13 cellular contexts compared by ENCODE assay signal in genomic region chr12:50625029-50625875, GRCh38.
DNase-seq lines count a peak whose midpoint lies in the region; ATAC-seq and TF ChIP-seq lines count a peak whose summit lies in the region.
"Had no signal": no experiment of that assay in that cellular context is flagged by ENCODE, and none has a peak within 500 bp of the region (broad histone marks: within the 10 kb centered on the region; RNA-seq: fewer than 3 reads in every experiment).

No MANE protein-coding gene starts in this region.

- 0 out of 2 replicates have a peak, but pooled peaks cover 5% of the 10 kb centered on the region for H3F3A ChIP-seq in DOHH2 (ENCODE audit: control insufficient read depth, insufficient read depth)
- peaks cover 12% of the 10 kb centered on the region; the same call in 1 of the 2 replicates for H3F3A ChIP-seq in Loucy (ENCODE audit: low read depth)

- H3K27ac Mint-ChIP-seq in activated naive CD8-positive, alpha-beta T cell: peak overlapping the region; percentile 77

- H3K4me1 ChIP-seq in DOHH2 (ENCODE audit: control insufficient read depth, low read length): peaks cover 26% of the 10 kb centered on the region
- H3K4me1 ChIP-seq in Loucy (ENCODE audit: insufficient read depth, low read length, poor library complexity, severe bottlenecking): peaks cover 61% of the 10 kb centered on the region
- H3K4me1 ChIP-seq in neutrophil (ENCODE audit: control insufficient read depth in 1 of 2, insufficient read depth in 1 of 2, low read depth in 1 of 2, low read length in 1 of 2): peaks cover 21 to 27% of the 10 kb centered on the region in 2 experiments
- peaks cover 26 to 47% (median 31%) of the 10 kb centered on the region in 4 donors for H3K4me1 ChIP-seq in upper lobe of left lung

- ATAC-seq in HG02852 (IDR thresholded peaks at IDR 0.05; ENCODE audit: unreplicated experiment) (no peak), upper lobe of left lung (ENCODE audit: low FRiP score in 2 of 2) (no peak)
- ATAC-seq: HepG2, right cardiac atrium had no signal

- H3K27me3 ChIP-seq in DOHH2 (ENCODE audit: control insufficient read depth, low read length) (no peaks in the 10 kb centered on the region), Loucy (ENCODE audit: insufficient read depth, low read length, poor library complexity, severe bottlenecking) (no peaks in the 10 kb centered on the region), neutrophil (no peaks in the 10 kb centered on the region), upper lobe of left lung (no peaks in the 10 kb centered on the region)
- H3K27me3 ChIP-seq: heart left ventricle had no signal

- peak overlapping the region; percentile 70 for H3K4me2 ChIP-seq in DOHH2 (ENCODE audit: low read length)
- peak overlapping the region; percentile 77 for H3K4me2 ChIP-seq in Loucy (ENCODE audit: low read depth, low read length, poor library complexity, severe bottlenecking)

- TF ChIP-seq POLR2A in upper lobe of left lung (IDR thresholded peaks at IDR 0.05): no peak

- peak overlapping the region; percentile 53 for H3K4me3 ChIP-seq in DOHH2 (ENCODE audit: low read length)
- H3K4me3 ChIP-seq in Loucy (ENCODE audit: low read length, poor library complexity, severe bottlenecking): peak overlapping the region; percentile 59
- H3K4me3 ChIP-seq in neutrophil (ENCODE audit: low read depth in 1 of 2, low read length in 1 of 2): peak overlapping the region in 1 of 2 experiments; percentile 6
- no peak overlapping the region for H3K4me3 ChIP-seq in upper lobe of left lung
- H3K4me3 ChIP-seq: heart left ventricle, lung had no signal

- H3K36me3 Mint-ChIP-seq in activated naive CD8-positive, alpha-beta T cell: peaks cover 19% of the 10 kb centered on the region

- TF ChIP-seq EP300 in upper lobe of left lung (IDR thresholded peaks at IDR 0.05): no peak

- no peaks in the 10 kb centered on the region for H3K9me3 ChIP-seq in DOHH2 (ENCODE audit: control insufficient read depth, insufficient read depth, low read length)
- H3K9me3 ChIP-seq in Loucy (ENCODE audit: insufficient read depth, low read depth, low read length): no peaks in the 10 kb centered on the region
- H3K9me3 ChIP-seq in neutrophil: no peaks in the 10 kb centered on the region
- no peaks in the 10 kb centered on the region for H3K9me3 ChIP-seq in upper lobe of left lung
- H3K9me3 ChIP-seq: heart left ventricle had no signal

- no peaks in the 10 kb centered on the region for H3K36me3 ChIP-seq in DOHH2 (ENCODE audit: control insufficient read depth, low read length)
- H3K36me3 ChIP-seq in Loucy (ENCODE audit: insufficient read depth, low read length): peaks cover 32% of the 10 kb centered on the region; the same call in 1 of the 2 replicates
- peaks cover 14% of the 10 kb centered on the region for H3K36me3 ChIP-seq in neutrophil
- H3K36me3 ChIP-seq in upper lobe of left lung: peaks cover 0 to 11% (median 2%) of the 10 kb centered on the region in 4 donors

- peaks cover 57% of the 10 kb centered on the region for H3K4me1 Mint-ChIP-seq in activated naive CD8-positive, alpha-beta T cell (ENCODE audit: low read depth)

- H3K79me2 ChIP-seq in DOHH2 (ENCODE audit: control insufficient read depth, low read length) (peaks cover 7% of the 10 kb centered on the region; the same call in 1 of the 2 replicates), Loucy (ENCODE audit: insufficient read depth, low read length) (peaks cover 57% of the 10 kb centered on the region)

- H3K9me3 Mint-ChIP-seq in activated naive CD8-positive, alpha-beta T cell (ENCODE audit: low read depth): no peaks in the 10 kb centered on the region

- peak overlapping the region; percentile 69 for H3K9ac ChIP-seq in Loucy (ENCODE audit: low read depth, low read length, poor library complexity, severe bottlenecking)

- TF ChIP-seq CTCF in DOHH2 (IDR thresholded peaks at IDR 0.05; ENCODE audit: low read depth, low read length, poor library complexity, severe bottlenecking): no peak
- TF ChIP-seq CTCF in Loucy (conservative IDR thresholded peaks at IDR 0.05; ENCODE audit: low read length): no peak
- TF ChIP-seq CTCF in neutrophil (IDR thresholded peaks at IDR 0.05): no peak
- TF ChIP-seq CTCF in upper lobe of left lung (IDR thresholded peaks at IDR 0.05): no peak

- H3K9me2 ChIP-seq in DOHH2 (replicated peaks; ENCODE audit: control insufficient read depth, low read length) (no peaks in the 10 kb centered on the region), Loucy (replicated peaks; ENCODE audit: low read depth, low read length) (no peaks in the 10 kb centered on the region)

- peak overlapping the region; percentile 47 for H3K27ac ChIP-seq in DOHH2 (ENCODE audit: low read depth, low read length)
- H3K27ac ChIP-seq in neutrophil: peak overlapping the region; percentile 65
- H3K27ac ChIP-seq in upper lobe of left lung: no peak overlapping the region

- 56 to 62% methylated on average over 4 of the region's 4 CpGs for WGBS in upper lobe of left lung, 2 donors

- peak overlapping the region; percentile 18; the same call in 1 of the 2 replicates for H2AFZ ChIP-seq in Loucy (ENCODE audit: low read length)

- DNase-seq in NCI-H2107 (lab: John Stamatoyannopoulos, UW): no peak
- no peak for DNase-seq in upper lobe of left lung
- DNase-seq: anterior cingulate cortex, DMS79, heart left ventricle, right cardiac atrium had no signal

- H3K4me3 Mint-ChIP-seq in activated naive CD8-positive, alpha-beta T cell: peak overlapping the region; percentile 27

- H4K20me1 ChIP-seq in DOHH2 (ENCODE audit: control insufficient read depth, insufficient read depth, low read depth, low read length) (no peaks in the 10 kb centered on the region), Loucy (ENCODE audit: insufficient read depth, low read length, poor library complexity, severe bottlenecking) (no peaks in the 10 kb centered on the region)

- H3K27me3 Mint-ChIP-seq in activated naive CD8-positive, alpha-beta T cell: no peaks in the 10 kb centered on the region

Comparison
In these comparisons a context has a peak if more than half of its experiments do, and no peak if none do; other contexts are left out.
1. H3K27ac ChIP-seq: peak in DOHH2 (single experiment) and neutrophil (single experiment); none in upper lobe of left lung (0 of 4).
2. H3K4me3 ChIP-seq: peak in DOHH2 (single experiment) and Loucy (single experiment); none in upper lobe of left lung (0 of 4).